9 cellular contexts compared by ENCODE assay signal in genomic region chr2:68832161-68832869, GRCh38. TPM values are rescaled to one million over a fixed set of nuclear protein-coding genes. Genes with fewer than 3 reads are reported as not detected.
DNase-seq lines count a peak whose midpoint lies in the region; ATAC-seq, FAIRE-seq and TF ChIP-seq lines count a peak whose summit lies in the region.
"Had no signal": no experiment of that assay in that cellular context is flagged by ENCODE, and none has a peak within 500 bp of the region (broad histone marks: within the 10 kb centered on the region; RNA-seq: fewer than 3 reads in every experiment).

No MANE protein-coding gene starts in this region.

- no peak for TF ChIP-seq EP300 in A549 (IDR thresholded peaks at IDR 0.05)
- no peak for TF ChIP-seq EP300 in H1 (IDR thresholded peaks at IDR 0.05; ENCODE audit: borderline replicate concordance in 1 of 2, low read depth in 2 of 2, low read length in 2 of 2)

- no peak overlapping the region for H4K5ac ChIP-seq in H1 (ENCODE audit: insufficient read length, low read depth, low read length)

- no peak overlapping the region for H3K14ac ChIP-seq in H1 (ENCODE audit: insufficient read length)

- H4K91ac ChIP-seq in H1 (replicated peaks; ENCODE audit: insufficient read length, low read length) = no peak overlapping the region

- H3K27me3 Mint-ChIP-seq in activated CD4-positive, alpha-beta T cell treated with anti-CD3 and anti-CD28 coated beads for 36 hours = no peaks in the 10 kb centered on the region
- no peaks in the 10 kb centered on the region for H3K27me3 Mint-ChIP-seq in natural killer cell (ENCODE audit: low read depth in 2 of 2)

- H3K79me2 ChIP-seq in H1 (ENCODE audit: control insufficient read depth in 1 of 2, insufficient read depth in 2 of 2, low read length in 2 of 2) = no peaks in the 10 kb centered on the region

- H2AK5ac ChIP-seq in H1 (ENCODE audit: low read depth, low read length) = no peak overlapping the region

- no peaks in the 10 kb centered on the region for H3K9me3 Mint-ChIP-seq in activated CD4-positive, alpha-beta T cell treated with anti-CD3 and anti-CD28 coated beads for 36 hours (ENCODE audit: low read depth)
- no peaks in the 10 kb centered on the region for H3K9me3 Mint-ChIP-seq in natural killer cell

- H3K9me3 ChIP-seq in A549 (no peaks in the 10 kb centered on the region), H1 (ENCODE audit: insufficient read depth in 2 of 2, low read depth in 1 of 2, low read length in 1 of 2) (no peaks in the 10 kb centered on the region), tibial artery (no peaks in the 10 kb centered on the region)

- no peak overlapping the region for H2BK20ac ChIP-seq in H1 (ENCODE audit: low read length)

- H3K4me1 Mint-ChIP-seq in activated CD4-positive, alpha-beta T cell treated with anti-CD3 and anti-CD28 coated beads for 36 hours = peaks cover 70% of the 10 kb centered on the region
- H3K4me1 Mint-ChIP-seq in natural killer cell = peaks cover 56 to 59% of the 10 kb centered on the region in 2 donors

- no peak overlapping the region for H3K56ac ChIP-seq in H1 (replicated peaks; ENCODE audit: insufficient read length, low read depth, low read length)

- H4K20me1 ChIP-seq in H1 (replicated peaks in 1 of 2; ENCODE audit: control insufficient read depth in 1 of 2, insufficient read depth in 2 of 2, low read length in 2 of 2) = no peaks in the 10 kb centered on the region

- H3K4me2 ChIP-seq in A549 (0 out of 3 replicates have a peak overlapping the region, but pooled peaks have one; percentile 3), H1 (ENCODE audit: insufficient read depth in 1 of 2, low read depth in 2 of 2, low read length in 2 of 2) (no peak overlapping the region)

- DNase-seq in A549 (ENCODE audit: low read depth in 1 of 2, low spot score in 1 of 2) (peak in 1 of 2 experiments; percentile 22), H1 (ENCODE audit: low read depth in 1 of 2, low spot score in 2 of 2) (peak in 1 of 2 experiments; percentile 38), natural killer cell (peak; percentile 53), tibial artery (peak; percentile 85 to 88), NCI-H1048 (lab: John Stamatoyannopoulos, UW) (no peak)
- peak; percentile 52 for DNase-seq in activated CD4-positive, alpha-beta T cell treated with anti-CD3 and anti-CD28 coated beads for 36 hours

- no peak overlapping the region for H2BK15ac ChIP-seq in H1 (ENCODE audit: low read length)

- no peaks in the 10 kb centered on the region for H3K79me1 ChIP-seq in H1 (ENCODE audit: low read depth, low read length)

- H3K4me3 Mint-ChIP-seq in activated CD4-positive, alpha-beta T cell treated with anti-CD3 and anti-CD28 coated beads for 36 hours = no peak overlapping the region
- H3K4me3 Mint-ChIP-seq in natural killer cell = peak overlapping the region; percentile 61

- H3K18ac ChIP-seq in H1 (ENCODE audit: extremely low read depth, low read length) = no peak overlapping the region

- no peak overlapping the region for H2BK12ac ChIP-seq in H1 (ENCODE audit: low read depth, low read length)

- no peak for TF ChIP-seq POLR2A in A549 (IDR thresholded peaks at IDR 0.05; ENCODE audit: low read length)
- no peak for TF ChIP-seq POLR2A in H1 (IDR thresholded peaks at IDR 0.05; ENCODE audit: control extremely low read depth in 1 of 2, low read depth in 2 of 2, low read length in 2 of 2)

- no peak overlapping the region for H3K4ac ChIP-seq in H1 (replicated peaks; ENCODE audit: insufficient read length, low read depth, low read length)

- TF ChIP-seq RAD21 in A549 (conservative IDR thresholded peaks at IDR 0.05 in 1 of 2, IDR thresholded peaks at IDR 0.05 in 1 of 2) (no peak), H1 (IDR thresholded peaks at IDR 0.05 in 1 of 2, conservative IDR thresholded peaks at IDR 0.05 in 1 of 2; ENCODE audit: low read depth in 2 of 2, low read length in 2 of 2) (no peak)

- no peak overlapping the region for H3K9ac ChIP-seq in H1 (replicated peaks in 1 of 4; ENCODE audit: extremely low read depth in 1 of 4, low read depth in 3 of 4, low read length in 3 of 4)

- peak; percentile 20 to 33; a peak in 3 of 6 replicates for ATAC-seq in A549
- peak; percentile 71 for ATAC-seq in GM19351 (IDR thresholded peaks at IDR 0.05; ENCODE audit: unreplicated experiment)
- ATAC-seq in HG03457 (IDR thresholded peaks at IDR 0.05; ENCODE audit: unreplicated experiment) = peak; percentile 66
- peak; percentile 62 for ATAC-seq in activated CD4-positive, alpha-beta T cell treated with anti-CD3 and anti-CD28 coated beads for 36 hours
- ATAC-seq in natural killer cell = peak; percentile 82 to 84 (median 83)

- no peak for TF ChIP-seq CTCF in A549 (IDR thresholded peaks at IDR 0.05)
- no peak for TF ChIP-seq CTCF in H1 (IDR thresholded peaks at IDR 0.05; ENCODE audit: control extremely low read depth in 1 of 3, insufficient read depth in 1 of 3, low read depth in 1 of 3, low read length in 3 of 3)
- TF ChIP-seq CTCF in natural killer cell (IDR thresholded peaks at IDR 0.05) = no peak
- peak in 1 of 2 experiments; percentile 11 for TF ChIP-seq CTCF in tibial artery (IDR thresholded peaks at IDR 0.05)

- H3K27me3 ChIP-seq in H1 (replicated peaks in 1 of 4; ENCODE audit: control insufficient read depth in 3 of 4, extremely low read depth in 1 of 4, insufficient read depth in 3 of 4, low read length in 3 of 4) (no peaks in the 10 kb centered on the region), tibial artery (no peaks in the 10 kb centered on the region)

- CTCF ChIA-PET in A549 (lab: Yijun Ruan, JAX) = interaction anchor here (0.8 kb wide), 1 partner anchor 93 kb away, joined by 3 read pairs; no protein-coding TSS in a partner anchor
- CTCF ChIA-PET in activated CD4-positive, alpha-beta T cell treated with anti-CD3 and anti-CD28 coated beads for 36 hours (lab: Charles Lee) = interaction anchor here (0.6 kb wide), 1 partner anchor 90 kb away, joined by 4 read pairs; no protein-coding TSS in a partner anchor
- CTCF ChIA-PET in H1 (lab: Charles Lee; ENCODE audit: partially characterized antibody) = interaction anchor here (1.0 to 1.1 kb wide), 2 partner anchors 80 to 344 kb away, joined by 3 to 4 read pairs; no protein-coding TSS in a partner anchor

- H3K4me3 ChIP-seq in A549 (no peak overlapping the region), H1 (ENCODE audit: extremely low read depth in 1 of 4, insufficient read depth in 2 of 4, low read depth in 3 of 4, low read length in 4 of 4) (no peak overlapping the region), tibial artery (peak overlapping the region in 1 of 2 donors; percentile 7)

- intact Hi-C loops in activated CD4-positive, alpha-beta T cell treated with anti-CD3 and anti-CD28 coated beads for 36 hours (cut with DNase I, micrococcal nuclease) = loop anchor here in 1 of 2 experiments (2.0 kb wide), 1 partner anchor 58 kb away; no protein-coding TSS in a partner anchor
- intact Hi-C loops in natural killer cell (cut with micrococcal nuclease) (loop anchor here (2.0 kb wide), 2 partner anchors 54 to 76 kb away; no protein-coding TSS in a partner anchor), tibial artery (cut with DNase I; ENCODE audit: low total_unique reads) (no loop called here)

- no peak overlapping the region for H3K23ac ChIP-seq in H1 (ENCODE audit: insufficient read length)

- POLR2A ChIA-PET in A549 (lab: Yijun Ruan, JAX) = no interaction called here
- POLR2A ChIA-PET in activated CD4-positive, alpha-beta T cell treated with anti-CD3 and anti-CD28 coated beads for 36 hours (lab: Charles Lee) = no interaction called here
- POLR2A ChIA-PET in H1 (lab: Charles Lee; ENCODE audit: partially characterized antibody) = no interaction called here

- FAIRE-seq in A549 (lab: Jason Lieb, UNC) = no peak
- FAIRE-seq in H1 (lab: Jason Lieb, UNC) = no peak
- FAIRE-seq: G401.6 had no signal

- no peaks in the 10 kb centered on the region for H3K23me2 ChIP-seq in H1 (ENCODE audit: low read depth, low read length)

- H3K36me3 Mint-ChIP-seq in activated CD4-positive, alpha-beta T cell treated with anti-CD3 and anti-CD28 coated beads for 36 hours (ENCODE audit: low read depth) = peaks cover 5% of the 10 kb centered on the region
- no peaks in the 10 kb centered on the region for H3K36me3 Mint-ChIP-seq in natural killer cell

- no peak overlapping the region for H2BK120ac ChIP-seq in H1 (replicated peaks; ENCODE audit: low read depth, low read length)

- H2BK5ac ChIP-seq in H1 (ENCODE audit: low read depth, low read length) = no peak overlapping the region

- WGBS in A549 (ENCODE audit: missing lambda C conversion rate) = 72% methylated on average over 8 of the region's 8 CpGs
- WGBS in H1 (ENCODE audit: extremely low coverage in 1 of 2, insufficient coverage in 1 of 2, insufficient read length in 1 of 2, insufficient replicate concordance in 2 of 2, low coverage in 1 of 2, low lambda C conversion rate in 2 of 2, missing lambda C conversion rate in 1 of 2), 2 experiments = 88% methylated on average over 8 of the region's 8 CpGs; no CpG with 5 or more reads in 1 of the 2 experiments

- H3K36me3 ChIP-seq in H1 (ENCODE audit: control insufficient read depth in 2 of 4, insufficient read depth in 4 of 4, low read length in 3 of 4) (no peaks in the 10 kb centered on the region), tibial artery (no peaks in the 10 kb centered on the region)

- H3K27ac ChIP-seq in A549 = peak overlapping the region; percentile 13 to 22; a peak in 3 of 6 replicates
- H3K27ac ChIP-seq in H1 (ENCODE audit: low read depth, low read length) = no peak overlapping the region
- H3K27ac ChIP-seq in tibial artery = peak overlapping the region; percentile 86 to 87

- H2AFZ ChIP-seq in H1 (ENCODE audit: low read length) = peak overlapping the region; percentile 74; the same call in 1 of the 2 replicates

- peak overlapping the region; percentile 88 for H3K27ac Mint-ChIP-seq in activated CD4-positive, alpha-beta T cell treated with anti-CD3 and anti-CD28 coated beads for 36 hours
- H3K27ac Mint-ChIP-seq in natural killer cell = peak overlapping the region; percentile 92 to 97

- H3K4me1 ChIP-seq in A549 (peaks cover 27% of the 10 kb centered on the region), H1 (replicated peaks in 1 of 4; ENCODE audit: control insufficient read depth in 3 of 4, insufficient read depth in 4 of 4, low read length in 3 of 4) (peaks cover 0 to 1% (median 0%) of the 10 kb centered on the region in 4 experiments; a peak in 1 of 7 replicates), tibial artery (peaks cover 0 to 57% (median 45%) of the 10 kb centered on the region in 4 donors)

- H4K8ac ChIP-seq in H1 (ENCODE audit: extremely low read depth, insufficient read depth, low read length) = no peak overlapping the region

RNA-seq across cellular contexts. Expression of gene BMP10, which starts 38.9 kb away (rescaled TPM):
- polyA plus RNA-seq in A549 (2011; rRNA removed) = not detected in 2 replicates
- not detected in 2 replicates for polyA plus RNA-seq in A549 (2012; cell fraction: cytosol; rRNA removed)
- not detected in 2 replicates for polyA plus RNA-seq in A549 (2012; cell fraction: nucleus; rRNA removed)
- not detected in 3 replicates for polyA plus RNA-seq in A549 (2017; fragmentation: RNase III; extraction: RNeasy Plus Mini Kit Qiagen cat#74134 plus additional on column Dnase treatment)
- not detected in 2 replicates for polyA minus RNA-seq in A549 (2011; rRNA and poly(A)+ RNA removed)
- total RNA-seq in activated CD4-positive, alpha-beta T cell treated with anti-CD3 and anti-CD28 coated beads for 36 hours = not detected
- total RNA-seq in H1 (2021; fragmentation: NEBNext Ultra II Directional; extraction: Animal tissue kit (Norgen Biotek cat#: 25700)) = not detected in 2 replicates
- not detected in 2 replicates for polyA plus RNA-seq in H1 (2011; rRNA removed)
- polyA plus RNA-seq in H1 (2011; cell fraction: cytosol; rRNA removed) = not detected
- polyA plus RNA-seq in H1 (2011; cell fraction: nucleus; rRNA removed) = not detected
- not detected in 4 replicates for polyA plus RNA-seq in H1 (2012, experiment 1 of 2)
- not detected for polyA plus RNA-seq in H1 (2012, experiment 2 of 2)
- polyA plus RNA-seq in H1 (2013, experiment 1 of 2) = not detected
- not detected for polyA plus RNA-seq in H1 (2013, experiment 2 of 2)
- 0.16 TPM in 1 of 2 replicates, not detected in the other for polyA minus RNA-seq in H1 (2011; rRNA and poly(A)+ RNA removed)
- polyA minus RNA-seq in H1 (2011; cell fraction: cytosol; rRNA and poly(A)+ RNA removed) = not detected
- not detected for polyA minus RNA-seq in H1 (2011; cell fraction: nucleus; rRNA and poly(A)+ RNA removed)
- total RNA-seq in natural killer cell = not detected

Comparison
In these comparisons a context has a peak if more than half of its experiments do, and no peak if none do; other contexts are left out.
1. ATAC-seq: peak in every context shown above with its lines; median percentile 83 in natural killer cell; 71 in GM19351; 66 in HG03457; 62 in activated CD4-positive, alpha-beta T cell treated with anti-CD3 and anti-CD28 coated beads for 36 hours; 26 in A549.